Comparison of ENCODE assay signal across 9 cellular contexts in the genomic region with DNA sequence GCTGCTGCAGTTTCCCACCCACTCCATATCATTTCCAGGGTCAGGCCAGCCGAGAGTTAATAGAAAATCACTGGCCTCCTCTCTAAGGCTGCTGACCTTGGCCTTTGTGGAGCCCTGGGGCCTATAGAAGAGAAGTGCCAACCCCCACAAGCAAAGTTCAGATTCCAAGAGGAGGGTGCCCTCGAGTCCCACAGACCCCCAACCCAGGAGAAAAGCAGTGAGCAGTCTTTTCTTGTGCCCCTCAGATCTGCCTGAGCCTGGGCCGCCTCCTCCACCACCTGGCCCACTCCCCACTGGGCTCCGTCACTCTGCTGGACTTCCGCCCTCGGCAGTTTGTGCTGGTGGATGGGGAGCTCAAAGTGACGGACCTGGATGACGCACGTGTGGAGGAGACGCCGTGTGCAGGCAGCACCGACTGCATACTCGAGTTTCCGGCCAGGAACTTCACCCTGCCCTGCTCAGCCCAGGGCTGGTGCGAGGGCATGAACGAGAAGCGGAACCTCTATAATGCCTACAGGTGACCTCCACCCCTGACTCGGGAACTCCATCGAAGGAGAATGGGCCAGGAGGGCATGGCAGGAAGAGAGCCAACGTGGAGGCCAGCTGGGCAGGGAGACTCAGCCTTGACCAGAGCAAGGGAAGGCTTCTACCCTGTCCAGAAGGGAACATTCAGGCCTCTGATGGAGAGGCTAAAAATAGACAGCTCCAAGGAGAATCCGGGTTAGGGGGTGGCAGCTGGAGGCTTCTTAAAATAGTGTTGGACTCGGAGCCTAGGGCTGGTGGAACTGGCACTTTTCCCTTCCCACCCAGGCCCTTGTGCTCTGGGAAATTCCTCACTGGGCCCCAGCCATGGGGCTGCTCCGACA. TPM values are rescaled to one million over a fixed set of nuclear protein-coding genes. Genes with fewer than 3 reads are reported as not detected.
DNase-seq lines count a peak whose midpoint lies in the region; ATAC-seq and TF ChIP-seq lines count a peak whose summit lies in the region.
"Had no signal": no experiment of that assay in that cellular context is flagged by ENCODE, and none has a peak within 500 bp of the region (broad histone marks: within the 10 kb centered on the region; RNA-seq: fewer than 3 reads in every experiment).

No MANE protein-coding gene starts in this region.

- no peak overlapping the region for H3K9ac ChIP-seq in GM23248

- no peaks in the 10 kb centered on the region for H4K20me1 ChIP-seq in hepatocyte (ENCODE audit: insufficient read depth, poor library complexity, severe bottlenecking)
- no peaks in the 10 kb centered on the region for H4K20me1 ChIP-seq in GM23248 (ENCODE audit: insufficient read depth)

- peaks cover 71% of the 10 kb centered on the region for H3K4me1 ChIP-seq in hepatocyte (ENCODE audit: insufficient read depth)
- H3K4me1 ChIP-seq in ovary (ENCODE audit: insufficient read depth): peaks cover 36% of the 10 kb centered on the region
- peaks cover 5 to 43% of the 10 kb centered on the region in 2 donors for H3K4me1 ChIP-seq in uterus
- H3K4me1 ChIP-seq in thyroid gland: peaks cover 3 to 14% of the 10 kb centered on the region in 2 donors
- H3K4me1 ChIP-seq in GM23248 (ENCODE audit: insufficient read depth): peaks cover 16% of the 10 kb centered on the region

- no peak for ATAC-seq in HG02970 (IDR thresholded peaks at IDR 0.05; ENCODE audit: low FRiP score, unreplicated experiment)

- H3K27me3 ChIP-seq in hepatocyte: no peaks in the 10 kb centered on the region
- no peaks in the 10 kb centered on the region for H3K27me3 ChIP-seq in ovary
- no peaks in the 10 kb centered on the region for H3K27me3 ChIP-seq in uterus
- H3K27me3 ChIP-seq in thyroid gland: no peaks in the 10 kb centered on the region
- H3K27me3 ChIP-seq in GM23248 (replicated peaks; ENCODE audit: insufficient read depth): no peaks in the 10 kb centered on the region
- H3K27me3 ChIP-seq: SJSA1 had no signal

- peaks cover 66% of the 10 kb centered on the region for H3K4me1 Mint-ChIP-seq in brain

- H3K9me3 ChIP-seq in hepatocyte (ENCODE audit: low read depth) (no peaks in the 10 kb centered on the region), ovary (no peaks in the 10 kb centered on the region), uterus (no peaks in the 10 kb centered on the region), thyroid gland (no peaks in the 10 kb centered on the region), GM23248 (ENCODE audit: low read depth) (no peaks in the 10 kb centered on the region)
- H3K9me3 ChIP-seq: SJSA1 had no signal

- peak overlapping the region; percentile 89 for H3K4me2 ChIP-seq in hepatocyte
- H3K4me2 ChIP-seq in GM23248 (ENCODE audit: unreplicated experiment): no peak overlapping the region

- H3K27ac ChIP-seq in hepatocyte: peak overlapping the region; percentile 95
- H3K27ac ChIP-seq in ovary: peak overlapping the region; percentile 85 to 86
- peak overlapping the region; percentile 94 to 96 for H3K27ac ChIP-seq in uterus
- no peak overlapping the region for H3K27ac ChIP-seq in thyroid gland
- H3K27ac ChIP-seq in GM23248: no peak overlapping the region
- H3K27ac ChIP-seq: SJSA1 had no signal

- intact Hi-C loops in ovary (cut with DNase I) (loop anchor here in 3 of 4 donors (10.0 kb wide), 3 partner anchors 89 to 179 kb away; no protein-coding TSS in a partner anchor), uterus (cut with DNase I; ENCODE audit: low total_unique reads) (no loop called here), thyroid gland (cut with DNase I) (no loop called here)

- H3K9me2 ChIP-seq in hepatocyte (replicated peaks; ENCODE audit: insufficient read depth) (no peaks in the 10 kb centered on the region), GM23248 (ENCODE audit: insufficient read depth) (no peaks in the 10 kb centered on the region)

- H3K36me3 Mint-ChIP-seq in brain: peaks cover 37% of the 10 kb centered on the region

- peak overlapping the region in 1 of 5 experiments; percentile 49 for H3K4me3 Mint-ChIP-seq in brain

- TF ChIP-seq POLR2A in ovary (IDR thresholded peaks at IDR 0.05) (no peak), uterus (IDR thresholded peaks at IDR 0.05) (peak in 1 of 2 donors; percentile 28), thyroid gland (IDR thresholded peaks at IDR 0.05) (no peak)

- peaks cover 47% of the 10 kb centered on the region for H3K79me2 ChIP-seq in hepatocyte
- peaks cover 18% of the 10 kb centered on the region; the same call in 1 of the 2 replicates for H3K79me2 ChIP-seq in GM23248 (ENCODE audit: insufficient read depth)

- no peaks in the 10 kb centered on the region for H3K9me3 Mint-ChIP-seq in brain

- no peaks in the 10 kb centered on the region for H3K27me3 Mint-ChIP-seq in brain

- TF ChIP-seq CTCF in brain (conservative IDR thresholded peaks at IDR 0.05) (no peak), hepatocyte (IDR thresholded peaks at IDR 0.05; ENCODE audit: poor library complexity) (no peak), ovary (IDR thresholded peaks at IDR 0.05) (no peak), uterus (IDR thresholded peaks at IDR 0.05) (no peak), thyroid gland (IDR thresholded peaks at IDR 0.05) (no peak)

- no peaks in the 10 kb centered on the region for H3F3A ChIP-seq in GM23248 (ENCODE audit: insufficient read depth)

- H3K4me3 ChIP-seq in hepatocyte (no peak overlapping the region), ovary (no peak overlapping the region), uterus (no peak overlapping the region), thyroid gland (replicated peaks in 1 of 3) (no peak overlapping the region), GM23248 (no peak overlapping the region)
- H3K4me3 ChIP-seq: SJSA1 had no signal

- no peak for DNase-seq in hepatocyte (ENCODE audit: low spot score)
- peak; percentile 78 to 82 (median 79) for DNase-seq in ovary
- DNase-seq in uterus: peak; percentile 72 to 83
- no peak for DNase-seq in thyroid gland
- no peak for DNase-seq in GM23248
- DNase-seq: activated CD4-positive, alpha-beta T cell treated with anti-CD3 and anti-CD28 coated beads for 4 hours had no signal

- H2AFZ ChIP-seq in hepatocyte: no peak overlapping the region
- no peak overlapping the region for H2AFZ ChIP-seq in GM23248

- 73% methylated on average over 23 of the region's 23 CpGs for WGBS in hepatocyte (ENCODE audit: low lambda C conversion rate, missing lambda C conversion rate)
- 12 to 22% (median 15%) methylated on average over 23 of the region's 23 CpGs for WGBS in ovary, 3 donors
- 73 to 90% methylated on average over 20 to 21 of the region's 23 CpGs for WGBS in thyroid gland, 2 donors
- WGBS in GM23248 (ENCODE audit: low coverage in 1 of 2, low lambda C conversion rate in 2 of 2, missing lambda C conversion rate in 2 of 2), 2 experiments: 82 to 83% methylated on average over 23 of the region's 23 CpGs

- in situ Hi-C loops in GM23248 (cut with MboI): no loop called here

- H3K27ac Mint-ChIP-seq in brain: peak overlapping the region in 4 of 5 experiments; percentile 41 to 82 (median 78)

- H3K36me3 ChIP-seq in hepatocyte (replicated peaks; ENCODE audit: insufficient read depth, low read depth) (no peaks in the 10 kb centered on the region), ovary (no peaks in the 10 kb centered on the region), uterus (no peaks in the 10 kb centered on the region), thyroid gland (peaks cover 0 to 10% of the 10 kb centered on the region in 2 donors), GM23248 (ENCODE audit: low read depth) (no peaks in the 10 kb centered on the region)

- TF ChIP-seq EP300 in ovary (IDR thresholded peaks at IDR 0.05): no peak

RNA-seq across cellular contexts. Expression of a gene that starts 6.2 kb away (rescaled TPM):
- polyA plus RNA-seq in brain (ENCODE audit: insufficient read depth, low read depth, low replicate concordance) (4.1 TPM), hepatocyte (270 and 281 TPM in 2 replicates), ovary (100 to 1,000 TPM in 1 of 2 donors, 10 to 100 TPM in 1; 58.5 to 117 TPM), GM23248 (2016; fragmentation: Nextera tagmentation; extraction: Ambion mirVana) (0.95 and 1.2 TPM in 2 replicates)
- total RNA-seq in hepatocyte (278 and 339 TPM in 2 replicates), ovary (100 to 1,000 TPM in 6 of 7 donors, 10 to 100 TPM in 1; 90.6 to 576 (median 272) TPM), uterus (100 to 1,000 TPM in 2 of 4 donors, 10 to 100 TPM in 2; 34.1 to 244 (median 109) TPM), thyroid gland (10 to 100 TPM in 2 of 4 donors, 1 to 10 TPM in 2; 5.9 to 21.4 (median 12.7) TPM)
- total RNA-seq in GM23248 (2014; rRNA removed; shearing (Covaris generic)): 9.9 and 12.8 TPM in 2 replicates

Comparison
In these comparisons a context has a peak if more than half of its experiments do, and no peak if none do; other contexts are left out.
1. DNase-seq: peak in ovary (5 of 5) and uterus (2 of 2); none in hepatocyte (single experiment), thyroid gland (0 of 2) and GM23248 (single experiment).
2. H3K27ac ChIP-seq: peak in hepatocyte (single experiment), ovary (2 of 2) and uterus (2 of 2); none in thyroid gland (0 of 3) and GM23248 (single experiment).
3. intact Hi-C loops: an anchor here in ovary (10.0 kb wide); none called in uterus and thyroid gland.